In the genomic region with DNA sequence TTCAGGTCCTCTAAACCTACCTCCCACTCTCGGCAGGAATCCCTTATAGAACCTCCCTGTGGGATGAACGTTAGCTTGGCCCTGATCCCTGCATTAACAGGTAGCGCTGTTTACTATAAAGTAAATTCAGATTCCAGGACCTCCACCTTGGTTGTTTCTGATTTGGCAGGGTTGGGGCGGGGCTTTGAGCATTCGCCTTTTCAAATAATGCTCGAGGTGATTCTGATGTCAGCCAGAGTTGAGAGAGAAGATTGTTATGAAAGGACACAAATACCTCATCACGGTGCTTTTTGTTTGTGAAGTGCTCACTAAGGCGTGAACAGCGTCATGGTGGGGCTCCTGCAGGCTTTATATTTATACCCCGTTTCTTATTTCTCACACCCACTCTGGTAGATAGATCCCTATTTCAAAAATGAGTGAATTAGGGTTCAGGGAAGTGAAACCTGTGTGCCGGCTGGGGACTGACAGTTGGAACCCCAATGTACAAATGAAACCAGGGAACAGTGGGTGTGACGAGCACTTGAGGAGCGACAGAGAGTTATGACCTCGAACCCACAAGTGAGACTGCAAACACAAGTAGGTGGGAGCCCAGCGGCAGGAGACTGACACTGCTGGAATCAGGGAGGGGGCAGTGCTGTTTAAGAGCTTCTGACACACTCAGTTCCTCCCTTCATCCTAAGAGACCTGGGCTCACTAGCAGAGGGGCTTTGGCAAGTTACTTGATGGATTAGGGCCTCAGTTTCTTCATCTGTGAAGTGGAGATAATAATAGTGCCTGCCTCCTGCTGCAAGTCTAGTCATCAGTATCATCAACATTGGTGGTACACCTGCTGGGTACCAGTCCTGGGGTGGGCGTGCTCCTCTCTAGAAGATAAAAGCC, we compare ENCODE assay signal across 8 cellular contexts. TPM values are rescaled to one million over a fixed set of nuclear protein-coding genes. Genes with fewer than 3 reads are reported as not detected.
DNase-seq lines count a peak whose midpoint lies in the region; ATAC-seq and TF ChIP-seq lines count a peak whose summit lies in the region.

No MANE protein-coding gene starts in this region.

- intact Hi-C loops in activated CD4-positive, alpha-beta memory T cell treated with anti-CD3 and anti-CD28 coated beads for 36 hours (cut with micrococcal nuclease): loop anchor here (1.0 to 5.0 kb wide), 18 partner anchors 14 to 1080 kb away; a partner anchor contains a TSS
- intact Hi-C loops in naive thymus-derived CD4-positive, alpha-beta T cell (cut with micrococcal nuclease): loop anchor here (1.0 to 5.0 kb wide), 11 partner anchors 106 to 1080 kb away; a partner anchor contains a TSS

- peak overlapping the region; percentile 64 for H3K4me3 Mint-ChIP-seq in activated CD4-positive, alpha-beta memory T cell treated with anti-CD3 and anti-CD28 coated beads for 36 hours
- peak overlapping the region; percentile 79 to 92 (median 86) for H3K4me3 Mint-ChIP-seq in naive thymus-derived CD4-positive, alpha-beta T cell

- no peak for TF ChIP-seq CTCF in foreskin fibroblast (IDR thresholded peaks at IDR 0.05; ENCODE audit: low read depth, low read length)

- POLR2A ChIA-PET in activated CD4-positive, alpha-beta memory T cell treated with anti-CD3 and anti-CD28 coated beads for 36 hours (lab: Charles Lee): interaction anchor here (0.6 to 3.6 kb wide), 14 partner anchors 13 to 250 kb away, joined by 3 to 13 read pairs (median 6); a partner anchor contains a TSS
- POLR2A ChIA-PET in naive thymus-derived CD4-positive, alpha-beta T cell (lab: Charles Lee): interaction anchor here (0.8 to 13.4 kb wide), 23 partner anchors 8 to 249 kb away, joined by 3 to 331 read pairs (median 4); a partner anchor contains a TSS

- H3K4me1 ChIP-seq in naive thymus-derived CD4-positive, alpha-beta T cell (ENCODE audit: control insufficient read depth in 2 of 2, insufficient read depth in 2 of 2, low read length in 2 of 2): peaks cover 88 to 92% of the 10 kb centered on the region in 2 donors

- H3K27me3 Mint-ChIP-seq in activated CD4-positive, alpha-beta memory T cell treated with anti-CD3 and anti-CD28 coated beads for 36 hours: peaks cover 7% of the 10 kb centered on the region
- H3K27me3 Mint-ChIP-seq in naive thymus-derived CD4-positive, alpha-beta T cell: peaks cover 0 to 42% (median 0%) of the 10 kb centered on the region in 5 donors

- no peaks in the 10 kb centered on the region for H3K36me3 ChIP-seq in naive thymus-derived CD4-positive, alpha-beta T cell (ENCODE audit: control insufficient read depth in 2 of 3, insufficient read depth in 3 of 3, low read length in 3 of 3)

- peak overlapping the region; percentile 99 for H3K27ac ChIP-seq in naive thymus-derived CD4-positive, alpha-beta T cell (ENCODE audit: low read depth, low read length)

- H3K36me3 Mint-ChIP-seq in activated CD4-positive, alpha-beta memory T cell treated with anti-CD3 and anti-CD28 coated beads for 36 hours: no peaks in the 10 kb centered on the region
- peaks cover 0 to 14% (median 0%) of the 10 kb centered on the region in 5 donors for H3K36me3 Mint-ChIP-seq in naive thymus-derived CD4-positive, alpha-beta T cell

- H3K27me3 ChIP-seq in naive thymus-derived CD4-positive, alpha-beta T cell (ENCODE audit: control insufficient read depth in 2 of 2, insufficient read depth in 2 of 2, low read length in 2 of 2): no peaks in the 10 kb centered on the region

- H3K4me3 ChIP-seq in naive thymus-derived CD4-positive, alpha-beta T cell (ENCODE audit: low read length): peak overlapping the region; percentile 34
- no peak overlapping the region for H3K4me3 ChIP-seq in foreskin fibroblast (ENCODE audit: low read depth in 1 of 2, low read length in 2 of 2)

- H3K9me3 ChIP-seq in naive thymus-derived CD4-positive, alpha-beta T cell (ENCODE audit: control insufficient read depth in 2 of 3, low read length in 3 of 3): no peaks in the 10 kb centered on the region

- CTCF ChIA-PET in activated CD4-positive, alpha-beta memory T cell treated with anti-CD3 and anti-CD28 coated beads for 36 hours (lab: Charles Lee): interaction anchor here (0.6 to 3.1 kb wide), 7 partner anchors 75 to 245 kb away, joined by 4 to 16 read pairs (median 4); no protein-coding TSS in a partner anchor
- CTCF ChIA-PET in naive thymus-derived CD4-positive, alpha-beta T cell (lab: Charles Lee): interaction anchor here (0.7 to 3.4 kb wide), 5 partner anchors 13 to 217 kb away, joined by 3 to 14 read pairs (median 3); no protein-coding TSS in a partner anchor

- peak; percentile 94 for DNase-seq in CD1c-positive myeloid dendritic cell (ENCODE audit: extremely low spot score)
- DNase-seq in activated CD4-positive, alpha-beta memory T cell treated with anti-CD3 and anti-CD28 coated beads for 36 hours: peak; percentile 85
- peak; percentile 59 to 97 (median 94) for DNase-seq in naive thymus-derived CD4-positive, alpha-beta T cell
- no peak for DNase-seq in foreskin fibroblast
- DNase-seq in islet precursor cell: no peak
- no peak for DNase-seq in SHP77 treated with DMSO at 0.1 percent for 48 hours (lab: John Stamatoyannopoulos, UW)

- H3K27ac Mint-ChIP-seq in activated CD4-positive, alpha-beta memory T cell treated with anti-CD3 and anti-CD28 coated beads for 36 hours: peak overlapping the region; percentile 84
- peak overlapping the region; percentile 94 to 100 (median 99) for H3K27ac Mint-ChIP-seq in naive thymus-derived CD4-positive, alpha-beta T cell

- H3K9me3 Mint-ChIP-seq in activated CD4-positive, alpha-beta memory T cell treated with anti-CD3 and anti-CD28 coated beads for 36 hours: no peaks in the 10 kb centered on the region
- peaks cover 0 to 2% (median 0%) of the 10 kb centered on the region in 11 donors for H3K9me3 Mint-ChIP-seq in naive thymus-derived CD4-positive, alpha-beta T cell

- ATAC-seq in GM19395 (IDR thresholded peaks at IDR 0.05; ENCODE audit: unreplicated experiment): peak; percentile 85
- ATAC-seq in HG03439 (IDR thresholded peaks at IDR 0.05; ENCODE audit: unreplicated experiment): peak; percentile 77
- ATAC-seq in naive thymus-derived CD4-positive, alpha-beta T cell: peak; percentile 60

- H3K4me1 Mint-ChIP-seq in activated CD4-positive, alpha-beta memory T cell treated with anti-CD3 and anti-CD28 coated beads for 36 hours (ENCODE audit: low read depth): peaks cover 97% of the 10 kb centered on the region
- H3K4me1 Mint-ChIP-seq in naive thymus-derived CD4-positive, alpha-beta T cell: peaks cover 73 to 100% (median 95%) of the 10 kb centered on the region in 7 donors

RNA-seq across cellular contexts. Expression of a gene that starts 14.3 kb away (rescaled TPM):
- total RNA-seq in activated CD4-positive, alpha-beta memory T cell treated with anti-CD3 and anti-CD28 coated beads for 36 hours: 100 to 1,000 TPM; 139 to 141 TPM
- 1,000 to 10,000 TPM in 1 of 5 experiments, 100 to 1,000 TPM in 4; 239 to 1,323 (median 255) TPM for total RNA-seq in naive thymus-derived CD4-positive, alpha-beta T cell
- 100 to 1,000 TPM; 368 to 502 TPM for polyA plus RNA-seq in naive thymus-derived CD4-positive, alpha-beta T cell

Comparison
In these comparisons a context has a peak if more than half of its experiments do, and no peak if none do; other contexts are left out.
1. DNase-seq: peak in CD1c-positive myeloid dendritic cell (single experiment), activated CD4-positive, alpha-beta memory T cell treated with anti-CD3 and anti-CD28 coated beads for 36 hours (single experiment) and naive thymus-derived CD4-positive, alpha-beta T cell (9 of 9); none in foreskin fibroblast (0 of 2), islet precursor cell (single experiment) and SHP77 treated with DMSO at 0.1 percent for 48 hours (single experiment).
2. Peak in every context shown above with its lines, with median percentiles within 50 percentile points of each other: ATAC-seq.